Comparison of ENCODE assay signal across 8 cellular contexts in the genomic region with DNA sequence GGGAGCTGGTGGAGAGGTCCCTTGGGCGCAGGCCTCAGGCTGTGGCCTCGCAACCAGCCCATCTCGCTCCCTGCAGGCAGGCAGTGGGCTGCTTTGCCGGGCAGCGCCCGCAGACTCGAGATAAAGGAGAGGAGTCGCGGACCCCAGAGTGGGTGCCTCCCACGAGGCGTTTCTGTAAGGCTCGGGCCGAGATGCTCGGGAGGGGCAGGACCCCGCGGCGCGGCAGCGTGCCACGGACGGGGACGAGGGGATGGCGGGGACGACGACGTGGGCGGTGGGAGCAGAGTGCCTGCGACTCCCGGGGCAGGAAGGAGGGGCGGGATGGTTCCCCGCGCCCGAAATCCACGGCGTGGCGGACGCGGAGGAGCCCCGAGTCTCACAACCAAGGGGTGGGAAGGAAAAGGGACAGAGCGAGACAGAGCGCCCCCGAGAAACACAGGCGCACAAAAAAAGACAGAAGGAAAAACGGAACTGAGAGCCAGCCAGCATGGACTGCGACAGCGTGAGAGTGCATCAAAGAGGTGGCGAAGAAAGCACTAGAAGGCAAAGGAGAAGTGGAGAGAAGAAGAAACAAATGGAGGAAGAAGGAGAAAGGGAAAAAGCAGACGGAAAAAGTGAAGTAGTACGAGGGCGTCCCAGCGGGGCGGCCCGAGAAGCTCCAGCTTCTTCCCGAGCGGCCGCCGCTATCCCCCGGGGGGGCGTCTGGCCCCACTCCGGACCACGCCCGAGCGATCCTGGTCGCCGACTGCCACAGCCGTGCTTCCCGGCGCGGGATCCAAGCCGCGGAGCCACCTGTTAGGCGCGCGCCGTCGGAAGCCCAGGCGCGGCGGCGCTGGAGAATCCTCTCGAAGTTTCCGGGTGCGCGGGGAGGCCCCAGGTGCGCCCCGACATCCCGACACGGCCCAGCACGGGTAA. TPM values are rescaled to one million over a fixed set of nuclear protein-coding genes. Genes with fewer than 3 reads are reported as not detected.
DNase-seq lines count a peak whose midpoint lies in the region; ATAC-seq, FAIRE-seq and TF ChIP-seq lines count a peak whose summit lies in the region.

No MANE protein-coding gene starts in this region.

- DNase-seq in HepG2 (ENCODE audit: low spot score) (no peak), Peyer's patch (peak in 2 of 3 donors; percentile 45 to 56), iPS DF 6.9 (ENCODE audit: low read depth, low spot score) (no peak), AG08395 (ENCODE audit: low spot score) (no peak), Karpas-422 (no peak)

- WGBS in liver: 10% methylated on average over 89 of the region's 89 CpGs
- 76% methylated on average over 73 of the region's 89 CpGs for WGBS in HepG2 (ENCODE audit: low lambda C conversion rate)
- no CpG with 5 or more reads among the region's 89 CpGs for WGBS in iPS DF 6.9 (ENCODE audit: insufficient coverage, insufficient read length)

- H3K4me1 ChIP-seq in liver (ENCODE audit: control insufficient read depth in 4 of 4, insufficient read depth in 4 of 4, low read length in 3 of 4) (peaks cover 5 to 14% (median 10%) of the 10 kb centered on the region in 4 donors), HepG2 (ENCODE audit: insufficient read depth, low read length) (no peaks in the 10 kb centered on the region), Peyer's patch (peaks cover 0 to 16% (median 0%) of the 10 kb centered on the region in 4 donors), iPS DF 6.9 (ENCODE audit: control insufficient read depth, insufficient read depth, low read length) (peaks cover 3% of the 10 kb centered on the region; the same call in 1 of the 2 replicates), subcutaneous abdominal adipose tissue (ENCODE audit: control insufficient read depth in 5 of 5, insufficient read depth in 5 of 5, low read length in 5 of 5) (peaks cover 0 to 24% (median 18%) of the 10 kb centered on the region in 5 donors), Karpas-422 (ENCODE audit: low read length) (no peaks in the 10 kb centered on the region)

- H3K9me2 ChIP-seq in Karpas-422 (replicated peaks; ENCODE audit: insufficient read depth, low read length): no peaks in the 10 kb centered on the region

- TF ChIP-seq POLR2A in HepG2 (IDR thresholded peaks at IDR 0.05; ENCODE audit: insufficient read depth in 1 of 2, low read depth in 2 of 2, low read length in 2 of 2): no peak
- no peak for TF ChIP-seq POLR2A in Peyer's patch (IDR thresholded peaks at IDR 0.05)

- H3K79me2 ChIP-seq in HepG2 (ENCODE audit: insufficient read depth, low read length): no peaks in the 10 kb centered on the region
- no peaks in the 10 kb centered on the region for H3K79me2 ChIP-seq in Karpas-422 (ENCODE audit: low read length)

- H4K20me1 ChIP-seq in HepG2 (ENCODE audit: insufficient read depth, low read length) (no peaks in the 10 kb centered on the region), Karpas-422 (ENCODE audit: insufficient read depth, low read depth, low read length) (no peaks in the 10 kb centered on the region)

- H3K4me3 ChIP-seq in liver (ENCODE audit: low read depth in 1 of 3, low read length in 3 of 3) (peak overlapping the region in 2 of 3 donors; percentile 11 to 54), HepG2 (replicated peaks in 1 of 3; ENCODE audit: insufficient read depth in 1 of 3, low read depth in 2 of 3, low read length in 3 of 3) (no peak overlapping the region), Peyer's patch (peak overlapping the region; percentile 55 to 75 (median 56)), iPS DF 6.9 (ENCODE audit: low read length) (peak overlapping the region; percentile 71), subcutaneous abdominal adipose tissue (ENCODE audit: low read depth in 1 of 5, low read length in 5 of 5) (peak overlapping the region; percentile 42 to 57 (median 49)), Karpas-422 (ENCODE audit: low read length) (no peak overlapping the region)

- in situ Hi-C loops in HepG2 (cut with HindIII; ENCODE audit: extremely low pct_ligation_motif_present, low pct_unique_long_range_greater_than_20kb): no loop called here

- intact Hi-C loops in HepG2 (cut with micrococcal nuclease; ENCODE audit: unreplicated experiment): no loop called here

- H3K27ac ChIP-seq in liver (ENCODE audit: low read depth in 1 of 2, low read length in 2 of 2) (peak overlapping the region in 1 of 2 donors; percentile 35), HepG2 (ENCODE audit: extremely low read length, insufficient read depth, low read length) (no peak overlapping the region), Peyer's patch (peak overlapping the region in 2 of 4 donors; percentile 59 to 86), iPS DF 6.9 (ENCODE audit: low read length) (no peak overlapping the region), subcutaneous abdominal adipose tissue (ENCODE audit: low read depth, low read length) (no peak overlapping the region), Karpas-422 (ENCODE audit: low read length) (no peak overlapping the region)

- ATAC-seq in HepG2 (no peak), HG02840 (IDR thresholded peaks at IDR 0.05; ENCODE audit: low FRiP score, unreplicated experiment) (peak; percentile 34)

- TF ChIP-seq RAD21 in liver (IDR thresholded peaks at IDR 0.05): no peak
- no peak for TF ChIP-seq RAD21 in HepG2 (CRISPR knock-in tag; IDR thresholded peaks at IDR 0.05)

- peaks cover 3 to 16% (median 6%) of the 10 kb centered on the region in 4 donors for H3K27me3 ChIP-seq in liver (ENCODE audit: control insufficient read depth in 4 of 4, insufficient read depth in 4 of 4, low read length in 3 of 4)
- H3K27me3 ChIP-seq in HepG2 (ENCODE audit: control insufficient read depth in 1 of 2, insufficient read depth in 2 of 2, low read length in 2 of 2): no peaks in the 10 kb centered on the region; a peak in 1 of 5 replicates
- peaks cover 0 to 21% of the 10 kb centered on the region in 2 donors for H3K27me3 ChIP-seq in Peyer's patch
- peaks cover 6% of the 10 kb centered on the region for H3K27me3 ChIP-seq in iPS DF 6.9 (ENCODE audit: control insufficient read depth, insufficient read depth, low read length)
- peaks cover 19 to 43% (median 30%) of the 10 kb centered on the region in 5 donors for H3K27me3 ChIP-seq in subcutaneous abdominal adipose tissue (ENCODE audit: control insufficient read depth in 5 of 5, insufficient read depth in 4 of 5, low read length in 5 of 5)
- no peaks in the 10 kb centered on the region for H3K27me3 ChIP-seq in Karpas-422 (ENCODE audit: low read length)

- POLR2A ChIA-PET in HepG2 (lab: Yijun Ruan, JAX): no interaction called here

- H2AFZ ChIP-seq in HepG2 (ENCODE audit: low read length) (no peak overlapping the region), Karpas-422 (ENCODE audit: low read length) (no peak overlapping the region)

- H3K4me2 ChIP-seq in HepG2 (ENCODE audit: low read depth, low read length) (no peak overlapping the region), Karpas-422 (ENCODE audit: low read depth, low read length, poor library complexity, severe bottlenecking) (no peak overlapping the region)

- no TSS peak for BruUV-seq in HepG2 (replicated peaks; lab: Mats Ljungman, UMichigan)

- H3K9me3 ChIP-seq in liver (ENCODE audit: control insufficient read depth in 4 of 4, low read length in 3 of 4): no peaks in the 10 kb centered on the region
- no peaks in the 10 kb centered on the region for H3K9me3 ChIP-seq in HepG2 (ENCODE audit: low read length)
- no peaks in the 10 kb centered on the region for H3K9me3 ChIP-seq in Peyer's patch
- H3K9me3 ChIP-seq in iPS DF 6.9 (ENCODE audit: control insufficient read depth, insufficient read depth, low read length): no peaks in the 10 kb centered on the region
- no peaks in the 10 kb centered on the region for H3K9me3 ChIP-seq in subcutaneous abdominal adipose tissue (ENCODE audit: control insufficient read depth in 5 of 5, low read length in 5 of 5)
- no peaks in the 10 kb centered on the region for H3K9me3 ChIP-seq in Karpas-422 (ENCODE audit: low read length)

- CTCF ChIA-PET in HepG2 (lab: Yijun Ruan, JAX; ENCODE audit: low intra/inter-chr PET ratio, low total read pairs): no interaction called here

- TF ChIP-seq CTCF in liver (IDR thresholded peaks at IDR 0.05; ENCODE audit: low read depth, low read length, missing input control): no peak
- no peak for TF ChIP-seq CTCF in HepG2 (CRISPR knock-in tag; IDR thresholded peaks at IDR 0.05)
- TF ChIP-seq CTCF in Peyer's patch (IDR thresholded peaks at IDR 0.05): no peak

- no peaks in the 10 kb centered on the region for H3K36me3 ChIP-seq in liver (ENCODE audit: control insufficient read depth in 4 of 4, insufficient read depth in 3 of 4, low read depth in 1 of 4, low read length in 3 of 4)
- H3K36me3 ChIP-seq in HepG2 (replicated peaks in 1 of 2; ENCODE audit: control insufficient read depth in 1 of 2, insufficient read depth in 2 of 2, low read length in 2 of 2): no peaks in the 10 kb centered on the region
- no peaks in the 10 kb centered on the region for H3K36me3 ChIP-seq in Peyer's patch
- no peaks in the 10 kb centered on the region for H3K36me3 ChIP-seq in iPS DF 6.9 (ENCODE audit: control insufficient read depth, insufficient read depth, low read length)
- H3K36me3 ChIP-seq in subcutaneous abdominal adipose tissue (ENCODE audit: control insufficient read depth in 5 of 5, insufficient read depth in 5 of 5, low read length in 5 of 5): no peaks in the 10 kb centered on the region
- no peaks in the 10 kb centered on the region for H3K36me3 ChIP-seq in Karpas-422 (ENCODE audit: insufficient read depth, low read length)

- H3K9ac ChIP-seq in liver (ENCODE audit: low read depth in 1 of 2, low read length in 2 of 2) (no peak overlapping the region), HepG2 (ENCODE audit: insufficient read depth, low read depth, low read length) (no peak overlapping the region), subcutaneous abdominal adipose tissue (ENCODE audit: low read length in 5 of 5) (no peak overlapping the region), Karpas-422 (ENCODE audit: low read length) (no peak overlapping the region)

- TF ChIP-seq EP300 in HepG2 (IDR thresholded peaks at IDR 0.05; ENCODE audit: low read depth in 2 of 2, low read length in 2 of 2) (no peak), HepG2 (CRISPR knock-in tag; IDR thresholded peaks at IDR 0.05; ENCODE audit: borderline replicate concordance) (no peak)

- FAIRE-seq in HepG2 (lab: Jason Lieb, UNC): no peak

RNA-seq across cellular contexts. Expression of gene BEND4, which starts 1.5 kb away (rescaled TPM):
- under 1 TPM; 0.17 to 0.28 TPM for total RNA-seq in liver
- polyA plus RNA-seq in liver: under 1 TPM; 0.02 to 0.08 TPM
- total RNA-seq in HepG2 (2016; rRNA removed; fragmentation: Illumina TruSeq; extraction: Trizol): not detected in 2 replicates
- not detected in 2 replicates for total RNA-seq in HepG2 (2016; cell fraction: cytosol; rRNA removed; fragmentation: Illumina TruSeq; extraction: Trizol; ENCODE audit: low read depth)
- total RNA-seq in HepG2 (2016; cell fraction: insoluble cytoplasmic fraction; rRNA removed; fragmentation: Illumina TruSeq; extraction: Trizol): not detected in 2 replicates
- not detected in 2 replicates for total RNA-seq in HepG2 (2016; cell fraction: membrane; rRNA removed; fragmentation: Illumina TruSeq; extraction: Trizol)
- not detected in 2 replicates for total RNA-seq in HepG2 (2016; cell fraction: nucleus; rRNA removed; fragmentation: Illumina TruSeq; extraction: Trizol)
- not detected in 2 replicates for polyA plus RNA-seq in HepG2 (2011; rRNA removed)
- polyA plus RNA-seq in HepG2 (2011; cell fraction: cytosol; rRNA removed): not detected in 2 replicates
- polyA plus RNA-seq in HepG2 (2011; cell fraction: nucleus; rRNA removed): not detected in 2 replicates
- not detected in 2 replicates for polyA plus RNA-seq in HepG2 (2012)
- polyA plus RNA-seq in HepG2 (2016; cell fraction: cytosol; fragmentation: Illumina TruSeq; extraction: Trizol; ENCODE audit: low read depth): not detected in 2 replicates
- polyA plus RNA-seq in HepG2 (2016; cell fraction: insoluble cytoplasmic fraction; fragmentation: Illumina TruSeq; extraction: Trizol; ENCODE audit: low read depth): not detected in 2 replicates
- not detected in 2 replicates for polyA plus RNA-seq in HepG2 (2016; cell fraction: membrane; fragmentation: Illumina TruSeq; extraction: Trizol; ENCODE audit: low read depth)
- not detected in 2 replicates for polyA plus RNA-seq in HepG2 (2016; cell fraction: nucleus; fragmentation: Illumina TruSeq; extraction: Trizol; ENCODE audit: insufficient read depth, low read depth)
- polyA minus RNA-seq in HepG2 (2011; rRNA and poly(A)+ RNA removed; ENCODE audit: low replicate concordance): not detected in 2 replicates
- polyA minus RNA-seq in HepG2 (2011; cell fraction: cytosol; rRNA and poly(A)+ RNA removed): not detected in 2 replicates
- polyA minus RNA-seq in HepG2 (2011; cell fraction: nucleus; rRNA and poly(A)+ RNA removed): not detected in 2 replicates
- 1 to 10 TPM in 2 of 4 donors, under 1 TPM in 2; 0.47 to 7.4 (median 1.3) TPM for total RNA-seq in Peyer's patch
- not detected in 2 replicates for total RNA-seq in Karpas-422 (2014; rRNA removed; shearing (Covaris generic); ENCODE audit: low replicate concordance)

Comparison
In these comparisons a context has a peak if more than half of its experiments do, and no peak if none do; other contexts are left out.
1. H3K4me3 ChIP-seq: peak in liver (2 of 3), Peyer's patch (4 of 4), iPS DF 6.9 (single experiment) and subcutaneous abdominal adipose tissue (5 of 5); none in HepG2 (0 of 3) and Karpas-422 (single experiment).
2. DNase-seq: peak in Peyer's patch (2 of 3); none in HepG2 (single experiment), iPS DF 6.9 (single experiment), AG08395 (single experiment) and Karpas-422 (single experiment).